ENCODE assay signal across 1 cellular context in genomic region chr12:89213747-89214146, GRCh38.
TF ChIP-seq lines count a peak whose summit lies in the region.

No MANE protein-coding gene starts in this region.

TF ChIP-seq in HepG2, 621 proteins besides CTCF, POLR2A, EP300 and RAD21 (continued from another document):
- TF ChIP-seq CEBPG (CRISPR knock-in tag; IDR thresholded peaks at IDR 0.05) (peak; percentile 43; the same call in 1 of the 2 replicates), ZBTB20 (CRISPR knock-in tag; IDR thresholded peaks at IDR 0.05; ENCODE audit: borderline replicate concordance, low read depth) (no peak), BHLHE40 (IDR thresholded peaks at IDR 0.05; ENCODE audit: low read length) (no peak), RXRB (CRISPR knock-in tag; IDR thresholded peaks at IDR 0.05; ENCODE audit: borderline replicate concordance) (no peak), ZNF382 (CRISPR knock-in tag; IDR thresholded peaks at IDR 0.05; ENCODE audit: borderline replicate concordance) (no peak), ZNF329 (CRISPR knock-in tag; IDR thresholded peaks at IDR 0.05; ENCODE audit: low read depth) (no peak), KDM4B (CRISPR knock-in tag; IDR thresholded peaks at IDR 0.05) (no peak), PBX3 (CRISPR knock-in tag; IDR thresholded peaks at IDR 0.05; ENCODE audit: borderline replicate concordance) (no peak), RAD51 (IDR thresholded peaks at IDR 0.05; ENCODE audit: borderline replicate concordance) (no peak), HOXA5 (CRISPR knock-in tag; IDR thresholded peaks at IDR 0.05) (no peak), ATM (IDR thresholded peaks at IDR 0.05; ENCODE audit: borderline replicate concordance) (no peak), TFDP2 (CRISPR knock-in tag; IDR thresholded peaks at IDR 0.05) (no peak), RORA (CRISPR knock-in tag; IDR thresholded peaks at IDR 0.05) (no peak)
- TF ChIP-seq, protein P1, sequence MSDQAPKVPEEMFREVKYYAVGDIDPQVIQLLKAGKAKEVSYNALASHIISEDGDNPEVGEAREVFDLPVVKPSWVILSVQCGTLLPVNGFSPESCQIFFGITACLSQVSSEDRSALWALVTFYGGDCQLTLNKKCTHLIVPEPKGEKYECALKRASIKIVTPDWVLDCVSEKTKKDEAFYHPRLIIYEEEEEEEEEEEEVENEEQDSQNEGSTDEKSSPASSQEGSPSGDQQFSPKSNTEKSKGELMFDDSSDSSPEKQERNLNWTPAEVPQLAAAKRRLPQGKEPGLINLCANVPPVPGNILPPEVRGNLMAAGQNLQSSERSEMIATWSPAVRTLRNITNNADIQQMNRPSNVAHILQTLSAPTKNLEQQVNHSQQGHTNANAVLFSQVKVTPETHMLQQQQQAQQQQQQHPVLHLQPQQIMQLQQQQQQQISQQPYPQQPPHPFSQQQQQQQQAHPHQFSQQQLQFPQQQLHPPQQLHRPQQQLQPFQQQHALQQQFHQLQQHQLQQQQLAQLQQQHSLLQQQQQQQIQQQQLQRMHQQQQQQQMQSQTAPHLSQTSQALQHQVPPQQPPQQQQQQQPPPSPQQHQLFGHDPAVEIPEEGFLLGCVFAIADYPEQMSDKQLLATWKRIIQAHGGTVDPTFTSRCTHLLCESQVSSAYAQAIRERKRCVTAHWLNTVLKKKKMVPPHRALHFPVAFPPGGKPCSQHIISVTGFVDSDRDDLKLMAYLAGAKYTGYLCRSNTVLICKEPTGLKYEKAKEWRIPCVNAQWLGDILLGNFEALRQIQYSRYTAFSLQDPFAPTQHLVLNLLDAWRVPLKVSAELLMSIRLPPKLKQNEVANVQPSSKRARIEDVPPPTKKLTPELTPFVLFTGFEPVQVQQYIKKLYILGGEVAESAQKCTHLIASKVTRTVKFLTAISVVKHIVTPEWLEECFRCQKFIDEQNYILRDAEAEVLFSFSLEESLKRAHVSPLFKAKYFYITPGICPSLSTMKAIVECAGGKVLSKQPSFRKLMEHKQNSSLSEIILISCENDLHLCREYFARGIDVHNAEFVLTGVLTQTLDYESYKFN (CRISPR knock-in tag; conservative IDR thresholded peaks at IDR 0.05) = 0 out of 2 replicates have a peak, but pooled peaks have one; percentile 25
- TF ChIP-seq, protein P2, sequence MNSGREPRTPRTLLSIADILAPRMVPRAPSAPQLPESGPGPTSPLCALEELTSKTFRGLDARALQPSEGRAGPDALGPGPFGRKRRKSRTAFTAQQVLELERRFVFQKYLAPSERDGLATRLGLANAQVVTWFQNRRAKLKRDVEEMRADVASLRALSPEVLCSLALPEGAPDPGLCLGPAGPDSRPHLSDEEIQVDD (CRISPR knock-in tag; IDR thresholded peaks at IDR 0.05; ENCODE audit: borderline replicate concordance) = no peak
